In the genomic region with DNA sequence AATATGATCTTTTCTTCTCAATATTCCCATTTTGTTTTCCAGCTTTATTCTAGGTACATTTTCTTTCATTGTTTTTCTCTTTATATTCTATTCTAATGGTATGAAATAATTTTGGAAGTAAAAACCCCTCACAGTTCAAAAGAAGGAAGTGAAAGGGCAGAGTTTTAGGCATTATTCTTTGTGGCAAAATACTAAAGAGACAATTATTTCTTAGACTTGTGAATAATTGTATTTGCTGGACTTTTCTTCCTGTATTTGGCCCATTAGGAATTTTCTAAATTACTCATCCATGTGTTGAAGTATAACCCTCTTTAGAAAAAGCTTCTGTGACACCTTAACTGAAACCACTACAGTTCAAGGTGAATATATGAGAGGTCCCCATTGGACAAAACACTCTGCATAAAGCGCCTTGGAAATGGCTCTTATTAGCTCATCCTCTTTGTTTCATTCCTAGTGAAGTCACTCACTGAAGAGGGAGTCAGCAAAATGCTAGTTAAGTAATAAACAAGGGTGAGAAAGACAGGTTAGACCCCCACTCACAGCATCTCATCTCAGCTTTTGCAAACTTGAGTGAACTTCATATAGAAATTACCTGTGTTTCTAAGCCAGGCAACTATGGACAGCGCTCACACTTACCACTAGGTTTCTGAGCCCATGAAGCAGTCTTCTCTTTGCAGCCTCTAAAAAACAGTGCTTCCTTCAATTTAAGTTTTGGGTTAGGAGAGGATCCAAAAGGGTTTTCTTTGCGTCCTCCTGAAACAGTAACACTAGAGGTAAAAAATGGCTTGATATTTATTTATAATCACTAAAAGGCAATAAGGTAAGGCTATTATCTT, we compare ENCODE assay signal across 1 cellular context.
TF ChIP-seq lines count a peak whose summit lies in the region.

No MANE protein-coding gene starts in this region.

TF ChIP-seq in WTC11, 78 proteins besides CTCF, POLR2A, EP300 and RAD21 (continued from another document):
- TF ChIP-seq TP53 (CRISPR knock-in tag; IDR thresholded peaks at IDR 0.05) (no peak), CREM (CRISPR knock-in tag; IDR thresholded peaks at IDR 0.05) (no peak)
TF ChIP-seq in WTC11: peak in this region for 0.
